ENCODE assay signal across 13 cellular contexts in the genomic region with DNA sequence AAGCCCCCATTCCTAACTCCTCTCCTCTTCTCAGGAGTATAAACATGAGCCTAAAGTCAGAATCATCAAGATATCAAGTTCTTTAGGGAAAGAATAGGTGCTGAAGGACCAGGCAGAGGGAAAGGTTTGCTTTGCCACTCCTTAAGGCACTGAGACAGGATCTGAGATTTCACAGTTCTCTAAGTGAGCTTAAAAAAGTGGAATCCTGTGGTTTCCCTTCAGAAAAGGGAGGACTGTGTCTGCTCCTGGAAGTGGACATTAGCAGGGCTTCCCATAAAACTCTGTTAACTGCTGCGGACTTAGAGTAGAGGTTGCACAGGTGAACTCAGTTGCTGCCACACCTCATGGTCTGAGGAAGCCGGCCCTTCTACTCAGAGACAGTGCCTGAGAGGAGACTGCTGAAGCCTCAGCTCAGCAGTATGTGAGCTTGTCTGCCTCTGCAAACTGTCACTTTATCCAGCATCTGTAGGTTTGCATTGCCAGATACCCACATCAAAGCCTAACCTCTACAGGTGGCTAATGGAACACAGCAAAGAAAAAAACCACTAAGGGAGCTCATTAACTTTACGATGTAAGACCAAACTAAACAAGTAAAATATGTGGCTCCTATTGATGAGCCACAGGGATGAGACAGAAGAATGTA.
DNase-seq lines count a peak whose midpoint lies in the region; ATAC-seq and TF ChIP-seq lines count a peak whose summit lies in the region.
"Had no signal": no experiment of that assay in that cellular context is flagged by ENCODE, and none has a peak within 500 bp of the region (broad histone marks: within the 10 kb centered on the region; RNA-seq: fewer than 3 reads in every experiment).

No MANE protein-coding gene starts in this region.

- H3K9me3 Mint-ChIP-seq in memory B cell, result peaks cover 3% of the 10 kb centered on the region

- no peaks in the 10 kb centered on the region for H3K27me3 Mint-ChIP-seq in memory B cell

- peak overlapping the region; percentile 41 for H3K27ac Mint-ChIP-seq in memory B cell

- no peak overlapping the region for H3K4me3 Mint-ChIP-seq in memory B cell

- H3K27ac ChIP-seq in VCaP, result peak overlapping the region; percentile 39
- H3K27ac ChIP-seq: suprapubic skin had no signal

- H3K4me1 Mint-ChIP-seq in memory B cell, result peaks cover 36% of the 10 kb centered on the region

- ATAC-seq in HG02610 (IDR thresholded peaks at IDR 0.05; ENCODE audit: unreplicated experiment) (peak; percentile 46), memory B cell (ENCODE audit: low read depth) (no peak), GM21390 (IDR thresholded peaks at IDR 0.05; ENCODE audit: unreplicated experiment) (no peak), GM19455 (IDR thresholded peaks at IDR 0.05; ENCODE audit: unreplicated experiment) (no peak)

- DNase-seq in NCI-H2196 (lab: John Stamatoyannopoulos, UW; ENCODE audit: unreplicated experiment), result peak; percentile 47
- DNase-seq in NCI-H2196 treated with DMSO at 0.1 percent for 48 hours (lab: John Stamatoyannopoulos, UW; ENCODE audit: unreplicated experiment), result no peak
- no peak for DNase-seq in memory B cell (ENCODE audit: low spot score in 2 of 2)
- no peak for DNase-seq in anterior cingulate cortex (lab: John Stamatoyannopoulos, UW)
- DNase-seq: cerebellar nuclear complex; NCI-H446; nucleus accumbens; stimulated activated CD4-positive, alpha-beta T cell treated with anti-CD3 and anti-CD28 coated beads, Interleukin-2, amount 100 ng/mL, for 24 hours had no signal

- H3K36me3 Mint-ChIP-seq in memory B cell, result peaks cover 34% of the 10 kb centered on the region

- no peak for TF ChIP-seq CTCF in VCaP (conservative IDR thresholded peaks at IDR 0.05)
